18 cellular contexts compared by ENCODE assay signal in the genomic region with DNA sequence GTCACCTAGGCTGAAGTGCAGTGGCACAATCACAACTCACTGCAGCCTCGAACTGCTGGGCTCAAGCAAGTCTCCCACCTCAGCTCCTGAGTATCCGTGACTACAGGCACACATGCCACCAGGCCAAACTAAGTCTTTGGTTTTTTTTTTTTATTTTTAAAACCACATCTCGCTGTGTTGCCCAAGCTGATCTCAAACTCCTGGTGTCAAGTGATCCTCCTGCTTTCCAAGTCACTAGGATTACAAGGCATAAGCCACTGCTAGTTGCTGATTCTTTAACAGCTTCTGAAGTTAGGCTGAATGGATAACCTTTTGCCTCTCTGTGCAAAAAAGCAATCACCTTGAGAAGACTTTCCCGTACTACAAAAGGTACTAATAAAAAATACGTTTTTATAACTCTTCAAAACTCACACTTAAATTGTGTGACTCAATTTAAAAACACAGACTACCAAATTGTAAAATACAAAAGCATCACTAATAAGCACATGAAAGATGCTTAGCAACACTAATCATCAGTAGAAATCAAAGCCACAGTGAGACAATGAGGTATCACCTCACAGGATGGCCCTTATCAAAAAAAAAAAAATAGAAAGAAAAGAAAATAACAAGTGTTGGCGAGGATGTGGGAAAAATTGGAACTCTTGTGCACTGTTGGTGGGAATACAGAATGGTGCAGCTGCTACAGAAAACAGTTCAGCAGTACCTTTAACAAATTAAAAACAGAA. TPM values are rescaled to one million over a fixed set of nuclear protein-coding genes. Genes with fewer than 3 reads are reported as not detected.
A peak's percentile ranks its signal among the peaks of the same experiment; 100 is the strongest.
DNase-seq lines count a peak whose midpoint lies in the region; ATAC-seq, FAIRE-seq and TF ChIP-seq lines count a peak whose summit lies in the region.
"Had no signal": no experiment of that assay in that cellular context is flagged by ENCODE, and none has a peak within 500 bp of the region (broad histone marks: within the 10 kb centered on the region; RNA-seq: fewer than 3 reads in every experiment).

No MANE protein-coding gene starts in this region.

- no peak overlapping the region for H3K18ac ChIP-seq in mesenchymal stem cell (ENCODE audit: low read depth in 1 of 2, low read length in 2 of 2)

- in situ Hi-C loops in gastrocnemius medialis (cut with MboI; ENCODE audit: low sequenced_read_pairs in 4 of 4), result no loop called here

- H3K27me3 ChIP-seq in Caco-2 (replicated peaks; ENCODE audit: control insufficient read depth, insufficient read depth, low read length) (no peaks in the 10 kb centered on the region), astrocyte (ENCODE audit: insufficient read depth, low read length) (no peaks in the 10 kb centered on the region), mesenchymal stem cell (ENCODE audit: control insufficient read depth in 1 of 2, insufficient read depth in 1 of 2, low read length in 2 of 2) (no peaks in the 10 kb centered on the region), gastrocnemius medialis (no peaks in the 10 kb centered on the region)
- H3K27me3 ChIP-seq: BLaER1 treated with 17β-estradiol and CSF1 and Interleukin-3, amounts not matched to agents 10 nM and 100 nM had no signal

- H3K27ac ChIP-seq in astrocyte (ENCODE audit: low read depth, low read length), result no peak overlapping the region
- peak overlapping the region; percentile 53 for H3K27ac ChIP-seq in mesenchymal stem cell (ENCODE audit: low read length, poor library complexity, severe bottlenecking)
- H3K27ac ChIP-seq in gastrocnemius medialis, result peak overlapping the region; percentile 40 to 71 (median 65)
- H3K27ac ChIP-seq: BLaER1 treated with 17β-estradiol and CSF1 and Interleukin-3, amounts not matched to agents 10 nM and 100 nM had no signal

- no peak overlapping the region for H2AK5ac ChIP-seq in mesenchymal stem cell (ENCODE audit: low read length, severe bottlenecking)

- DNase-seq in Caco-2, result no peak
- no peak for DNase-seq in astrocyte (ENCODE audit: low read depth)
- DNase-seq in mesenchymal stem cell, result no peak
- DNase-seq in gastrocnemius medialis, result no peak
- DNase-seq in SIG-M5 treated with dmso at 0.1 percent for 504 hours (lab: John Stamatoyannopoulos, UW; ENCODE audit: unreplicated experiment), result no peak
- no peak for DNase-seq in HPDE6-E6E7 (ENCODE audit: extremely low spot score)
- DNase-seq in AG20443 (ENCODE audit: low spot score), result no peak
- DNase-seq: 8988T; Calu3; CD4-positive, CD25-positive, alpha-beta regulatory T cell; DMS 273 treated with DMSO at 0.1 percent for 48 hours; DMS79; HFFc6 had no signal

- peak; percentile 79 to 85 for ATAC-seq in gastrocnemius medialis
- ATAC-seq: GM12878, GM23338, K562 had no signal

- H2BK120ac ChIP-seq in mesenchymal stem cell (ENCODE audit: low read depth, low read length), result no peak overlapping the region

- H3K79me2 ChIP-seq in astrocyte (ENCODE audit: insufficient read depth, low read length), result peaks cover 99% of the 10 kb centered on the region

- H3K4me3 ChIP-seq in Caco-2 (ENCODE audit: low read depth, low read length) (no peak overlapping the region), astrocyte (ENCODE audit: insufficient read depth, low read depth, low read length) (no peak overlapping the region), mesenchymal stem cell (ENCODE audit: insufficient read depth in 1 of 2, low read depth in 1 of 2, low read length in 2 of 2) (no peak overlapping the region), gastrocnemius medialis (no peak overlapping the region)
- H3K4me3 ChIP-seq: BLaER1 treated with 17β-estradiol and CSF1 and Interleukin-3, amounts not matched to agents 10 nM and 100 nM; GM12878; GM23338; HAP-1; K562 had no signal

- FAIRE-seq in astrocyte (lab: Jason Lieb, UNC), result no peak
- FAIRE-seq: GM12878, K562 had no signal

- H4K91ac ChIP-seq in mesenchymal stem cell (ENCODE audit: low read length), result no peak overlapping the region

- no peak overlapping the region for H2BK5ac ChIP-seq in mesenchymal stem cell (ENCODE audit: low read depth, low read length, poor library complexity, severe bottlenecking)

- no peak overlapping the region for H3K14ac ChIP-seq in mesenchymal stem cell (ENCODE audit: low read length in 2 of 2)

- no peak overlapping the region for H4K8ac ChIP-seq in mesenchymal stem cell (ENCODE audit: low read length)

- 97% methylated on average over 5 of the region's 6 CpGs for WGBS in mesenchymal stem cell

- CTCF ChIA-PET in Caco-2 (lab: Charles Lee), result no interaction called here

- no peaks in the 10 kb centered on the region for H3K36me3 ChIP-seq in Caco-2 (ENCODE audit: control insufficient read depth, insufficient read depth, low read length)
- no peaks in the 10 kb centered on the region for H3K36me3 ChIP-seq in astrocyte (ENCODE audit: insufficient read depth, low read length)
- H3K36me3 ChIP-seq in mesenchymal stem cell (ENCODE audit: control insufficient read depth in 1 of 2, insufficient read depth in 2 of 2, low read depth in 1 of 2, low read length in 2 of 2), result peaks cover 6 to 8% of the 10 kb centered on the region in 2 experiments
- no peaks in the 10 kb centered on the region for H3K36me3 ChIP-seq in gastrocnemius medialis
- H3K36me3 ChIP-seq: BLaER1 treated with 17β-estradiol and CSF1 and Interleukin-3, amounts not matched to agents 10 nM and 100 nM; HAP-1 had no signal

- H3K27ac Mint-ChIP-seq in Caco-2 (ENCODE audit: unreplicated experiment), result peak overlapping the region; percentile 25
- H3K27ac Mint-ChIP-seq in astrocyte (ENCODE audit: unreplicated experiment), result peak overlapping the region; percentile 44
- H3K27ac Mint-ChIP-seq: CD4-positive, CD25-positive, alpha-beta regulatory T cell; GM23338; HFFc6 had no signal

- no peak overlapping the region for H2AFZ ChIP-seq in astrocyte (ENCODE audit: low read depth, low read length)
- no peak overlapping the region for H2AFZ ChIP-seq in mesenchymal stem cell (ENCODE audit: low read depth, low read length)
- H2AFZ ChIP-seq: GM23338 had no signal

- POLR2A ChIA-PET in Caco-2 (lab: Charles Lee), result no interaction called here

- no TSS peak for BruUV-seq in Caco-2 (replicated peaks; lab: Mats Ljungman, UMichigan)

- H3K9me3 ChIP-seq in Caco-2, result peaks cover 6% of the 10 kb centered on the region; the same call in 1 of the 2 replicates
- no peaks in the 10 kb centered on the region for H3K9me3 ChIP-seq in astrocyte (ENCODE audit: insufficient read depth, low read depth, low read length)
- no peaks in the 10 kb centered on the region for H3K9me3 ChIP-seq in mesenchymal stem cell (ENCODE audit: control insufficient read depth, low read length)
- H3K9me3 ChIP-seq in gastrocnemius medialis, result no peaks in the 10 kb centered on the region

- intact Hi-C loops in Caco-2 (cut with micrococcal nuclease; ENCODE audit: unreplicated experiment), result no loop called here
- intact Hi-C loops in gastrocnemius medialis (cut with DNase I; ENCODE audit: low total_unique reads), result no loop called here

- peaks cover 51% of the 10 kb centered on the region for H3K4me1 ChIP-seq in Caco-2
- peaks cover 37% of the 10 kb centered on the region for H3K4me1 ChIP-seq in astrocyte (ENCODE audit: insufficient read depth, low read length)
- H3K4me1 ChIP-seq in mesenchymal stem cell (ENCODE audit: control insufficient read depth, insufficient read depth, low read depth, low read length), result peaks cover 20% of the 10 kb centered on the region
- H3K4me1 ChIP-seq in gastrocnemius medialis, result peaks cover 57 to 60% of the 10 kb centered on the region in 2 donors
- H3K4me1 ChIP-seq: BLaER1 treated with 17β-estradiol and CSF1 and Interleukin-3, amounts not matched to agents 10 nM and 100 nM had no signal

- no peak overlapping the region for H2BK15ac ChIP-seq in mesenchymal stem cell (ENCODE audit: low read depth, poor library complexity, severe bottlenecking)

- TF ChIP-seq POLR2A in gastrocnemius medialis (IDR thresholded peaks at IDR 0.05), result no peak

- H3K4me3 Mint-ChIP-seq in Caco-2 (ENCODE audit: unreplicated experiment) (no peak overlapping the region), astrocyte (ENCODE audit: unreplicated experiment) (no peak overlapping the region)
- H3K4me3 Mint-ChIP-seq: CD4-positive, CD25-positive, alpha-beta regulatory T cell; GM23338; HFFc6 had no signal

- H3K9me3 Mint-ChIP-seq in Caco-2 (ENCODE audit: unreplicated experiment) (peaks cover 24% of the 10 kb centered on the region), astrocyte (ENCODE audit: unreplicated experiment) (peaks cover 3% of the 10 kb centered on the region)

- no peak overlapping the region for H3K23ac ChIP-seq in mesenchymal stem cell (ENCODE audit: low read length in 2 of 2)

- peaks cover 89% of the 10 kb centered on the region for H4K20me1 ChIP-seq in astrocyte (ENCODE audit: insufficient read depth, low read length)
- H4K20me1 ChIP-seq: BLaER1 treated with 17β-estradiol and CSF1 and Interleukin-3, amounts not matched to agents 10 nM and 100 nM had no signal

- H3K4ac ChIP-seq in mesenchymal stem cell (ENCODE audit: low read depth in 1 of 2, low read length in 2 of 2), result no peak overlapping the region

- H3K9ac ChIP-seq in astrocyte (ENCODE audit: low read length) (no peak overlapping the region), mesenchymal stem cell (ENCODE audit: low read length) (no peak overlapping the region)
- H3K9ac ChIP-seq: BLaER1 treated with 17β-estradiol and CSF1 and Interleukin-3, amounts not matched to agents 10 nM and 100 nM had no signal

- no peak for TF ChIP-seq CTCF in Caco-2 (IDR thresholded peaks at IDR 0.05; ENCODE audit: insufficient read depth in 1 of 2, low read depth in 1 of 2, low read length in 1 of 2, severe bottlenecking in 1 of 2, unreplicated experiment in 1 of 2)
- no peak for TF ChIP-seq CTCF in astrocyte (IDR thresholded peaks at IDR 0.05; ENCODE audit: insufficient read depth, low read depth, low read length)
- no peak for TF ChIP-seq CTCF in gastrocnemius medialis (IDR thresholded peaks at IDR 0.05 in 4 of 5, conservative IDR thresholded peaks at IDR 0.05 in 1 of 5)

- peaks cover 50% of the 10 kb centered on the region for H3K4me1 Mint-ChIP-seq in Caco-2 (ENCODE audit: low read depth, unreplicated experiment)
- peaks cover 60% of the 10 kb centered on the region for H3K4me1 Mint-ChIP-seq in astrocyte (ENCODE audit: low read depth, unreplicated experiment)

- H3K27me3 Mint-ChIP-seq in Caco-2 (ENCODE audit: insufficient read depth, unreplicated experiment) (no peaks in the 10 kb centered on the region), astrocyte (ENCODE audit: low read depth, unreplicated experiment) (no peaks in the 10 kb centered on the region)

- H3K4me2 ChIP-seq in astrocyte (ENCODE audit: low read length), result no peak overlapping the region
- no peak overlapping the region for H3K4me2 ChIP-seq in mesenchymal stem cell (ENCODE audit: low read length, poor library complexity, severe bottlenecking)
- H3K4me2 ChIP-seq: BLaER1 treated with 17β-estradiol and CSF1 and Interleukin-3, amounts not matched to agents 10 nM and 100 nM; GM23338 had no signal

- H2BK12ac ChIP-seq in mesenchymal stem cell (ENCODE audit: low read length in 2 of 2), result no peak overlapping the region

- H3K36me3 Mint-ChIP-seq in Caco-2 (ENCODE audit: insufficient read depth, unreplicated experiment), result peaks cover 87% of the 10 kb centered on the region
- H3K36me3 Mint-ChIP-seq in astrocyte (ENCODE audit: low read depth, unreplicated experiment), result peaks cover 13% of the 10 kb centered on the region
- H3K36me3 Mint-ChIP-seq: CD4-positive, CD25-positive, alpha-beta regulatory T cell had no signal

- H3K79me1 ChIP-seq in mesenchymal stem cell (replicated peaks; ENCODE audit: low read length, poor library complexity, severe bottlenecking), result no peaks in the 10 kb centered on the region

RNA-seq across cellular contexts. Expression of a gene that starts 40.3 kb away (rescaled TPM):
- total RNA-seq in Caco-2 (2022) (103 and 108 TPM in 2 replicates), astrocyte (154 and 177 TPM in 2 replicates), gastrocnemius medialis (10 to 100 TPM; 42.8 to 63.8 (median 50.4) TPM)
- 18.6 TPM for polyA plus RNA-seq in mesenchymal stem cell (2013, experiment 1 of 2)
- 18.0 TPM for polyA plus RNA-seq in mesenchymal stem cell (2013, experiment 2 of 2)
